ENCODE assay signal across 1 cellular context in genomic region chr6:151060096-151060741, GRCh38.
A peak's percentile ranks its signal among the peaks of the same experiment; 100 is the strongest.
TF ChIP-seq lines count a peak whose summit lies in the region.

No MANE protein-coding gene starts in this region.

TF ChIP-seq in HCT116, 20 proteins besides CTCF, POLR2A, EP300 and RAD21 (continued from another document):
- TF ChIP-seq REST (IDR thresholded peaks at IDR 0.05; ENCODE audit: low read depth) (no peak), ZBTB33 (IDR thresholded peaks at IDR 0.05; ENCODE audit: extremely low read depth, insufficient replicate concordance, low read length) (peak; percentile 66), SP1 (IDR thresholded peaks at IDR 0.05; ENCODE audit: low read depth) (no peak)
